12 cellular contexts compared by ENCODE assay signal in the genomic region with DNA sequence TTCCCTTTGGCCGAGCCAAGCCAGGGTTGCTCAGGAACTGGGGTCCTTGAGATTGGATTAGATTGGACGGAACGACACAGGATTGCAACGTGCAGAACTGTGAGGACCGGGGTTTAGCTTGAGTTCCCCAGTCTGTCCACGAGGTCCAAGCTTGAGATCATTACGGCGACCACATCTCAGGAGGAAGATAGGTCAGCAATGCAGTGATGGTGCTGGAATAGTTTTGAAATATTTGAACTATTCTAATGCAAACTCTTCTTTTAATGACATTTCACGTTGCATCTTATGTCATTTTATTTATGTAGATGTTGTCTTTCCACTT. TPM values are rescaled to one million over a fixed set of nuclear protein-coding genes. Genes with fewer than 3 reads are reported as not detected.
"Had no signal": no experiment of that assay in that cellular context is flagged by ENCODE, and none has a peak within 500 bp of the region (broad histone marks: within the 10 kb centered on the region; RNA-seq: fewer than 3 reads in every experiment).

No MANE protein-coding gene starts in this region.

RNA-seq across cellular contexts. Expression of a gene that starts 4.2 kb away (rescaled TPM):
- total RNA-seq: dermis microvascular lymphatic vessel endothelial cell, hepatocyte, kidney epithelial cell, left colon, left ventricle myocardium superior, lung, osteoblast, psoas muscle, stomach, thoracic aorta, uterus had no signal
- polyA plus RNA-seq: hepatocyte, neural cell, psoas muscle had no signal

RNA-seq across cellular contexts. Expression of a gene that starts 25.3 kb away (rescaled TPM):
- polyA plus RNA-seq: neural cell had no signal
